In genomic region chr14:99278836-99279235, GRCh38 we compare ENCODE assay signal across 9 cellular contexts. TPM values are rescaled to one million over a fixed set of nuclear protein-coding genes. Genes with fewer than 3 reads are reported as not detected.
"Had no signal": no experiment of that assay in that cellular context is flagged by ENCODE, and none has a peak within 500 bp of the region (broad histone marks: within the 10 kb centered on the region; RNA-seq: fewer than 3 reads in every experiment).

No MANE protein-coding gene starts in this region.

- H3K9me3 Mint-ChIP-seq: HFFc6, IgD-negative memory B cell had no signal

- H3K36me3 Mint-ChIP-seq: IgD-negative memory B cell had no signal

- H3K4me3 ChIP-seq: GM23248, HAP-1 had no signal

- H3K4me3 Mint-ChIP-seq: HFFc6, IgD-negative memory B cell had no signal

- DNase-seq: GM23248, GOT3, H7, HFFc6 had no signal

- H3K27ac Mint-ChIP-seq: HFFc6, IgD-negative memory B cell had no signal

- H3K36me3 ChIP-seq: HAP-1 had no signal

- ATAC-seq: HCT116, HepG2 had no signal

- H3K27ac ChIP-seq: GM23248, HL-60 had no signal

- H3K9me3 ChIP-seq: HAP-1 had no signal

RNA-seq across cellular contexts. Expression of gene BCL11B, which starts 6.8 kb away (rescaled TPM):
- total RNA-seq: GM23248, HepG2 had no signal
- polyA plus RNA-seq: GM23248, HepG2 had no signal
